In the genomic region with DNA sequence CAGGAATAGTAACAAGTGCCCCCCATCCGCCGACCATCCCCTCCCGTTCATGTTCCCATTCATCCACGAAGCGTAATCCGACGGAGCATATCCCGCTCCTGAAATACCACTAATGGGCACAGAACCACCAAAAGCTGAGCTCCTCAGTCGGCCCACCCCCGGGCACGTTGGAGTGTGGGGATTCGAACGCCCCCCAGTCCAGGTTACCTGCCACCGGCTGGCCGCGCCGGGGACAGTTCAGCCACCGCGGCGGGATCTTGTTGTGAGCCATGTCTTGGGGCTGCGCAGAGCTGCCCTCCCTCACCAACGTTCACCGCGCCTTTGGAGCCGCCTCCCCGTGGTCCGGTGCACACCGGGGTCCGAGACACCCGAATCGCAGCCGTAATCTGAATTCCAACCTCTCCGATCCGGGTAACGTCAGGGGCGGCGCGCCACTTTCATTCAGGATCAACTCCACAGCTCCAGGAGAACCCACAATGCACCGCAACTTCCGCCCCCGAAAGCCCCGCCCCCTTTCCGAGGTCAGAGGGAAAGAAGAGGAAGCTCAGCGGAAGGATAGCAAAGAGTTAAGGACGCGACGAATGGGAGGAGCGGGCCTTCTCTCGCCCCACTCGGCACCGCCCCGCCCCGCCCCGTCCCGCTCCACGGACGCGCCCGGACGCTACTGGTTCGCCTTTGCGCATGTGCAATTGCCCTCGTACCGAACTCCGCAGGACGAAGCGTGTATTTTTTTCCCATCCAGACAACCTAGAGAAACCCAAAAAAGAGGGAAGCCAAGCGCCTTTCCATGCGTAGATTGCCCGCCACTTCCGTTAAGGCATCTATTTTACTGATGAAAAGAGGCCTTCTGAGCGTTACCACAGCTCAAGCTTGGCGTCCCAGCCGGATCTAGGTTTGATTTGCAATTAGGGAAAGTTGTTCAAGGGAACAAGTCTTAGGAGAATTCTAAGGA, we compare ENCODE assay signal across 7 cellular contexts. TPM values are rescaled to one million over a fixed set of nuclear protein-coding genes. Genes with fewer than 3 reads are reported as not detected.
DNase-seq lines count a peak whose midpoint lies in the region; ATAC-seq, FAIRE-seq and TF ChIP-seq lines count a peak whose summit lies in the region.

A gene (minus strand): TSS at position 480 of the 952 bp plus-strand sequence. CDS start 209 bp downstream, at position 271.

- H3K4me3 ChIP-seq in hepatocyte = peak within 1 kb of the TSS; percentile 74

- peak within 1 kb of the TSS; percentile 79 for H3K27ac ChIP-seq in hepatocyte

- H4K20me1 ChIP-seq in hepatocyte (ENCODE audit: insufficient read depth, poor library complexity, severe bottlenecking) = no peaks in the 10 kb centered on the region

- FAIRE-seq in GM18507 (lab: Jason Lieb, UNC) = peak; percentile 96

- H2AFZ ChIP-seq in hepatocyte = peak within 1 kb of the TSS; percentile 79

- H3K4me2 ChIP-seq in hepatocyte = peak within 1 kb of the TSS; percentile 87

- H3K27me3 ChIP-seq in hepatocyte = no peaks in the 10 kb centered on the region

- H3K36me3 ChIP-seq in hepatocyte (replicated peaks; ENCODE audit: insufficient read depth, low read depth) = peaks cover 4% of the 10 kb centered on the region

- no peak for TF ChIP-seq CTCF in hepatocyte (IDR thresholded peaks at IDR 0.05; ENCODE audit: poor library complexity)

- peaks cover 7% of the 10 kb centered on the region for H3K4me1 ChIP-seq in hepatocyte (ENCODE audit: insufficient read depth)

- peaks cover 44% of the 10 kb centered on the region for H3K79me2 ChIP-seq in hepatocyte

- DNase-seq in GM18507 (ENCODE audit: extremely low spot score, insufficient read length, low read depth) (peak; percentile 95), NCI-H2029 treated with DMSO at 0.1 percent for 48 hours (lab: John Stamatoyannopoulos, UW) (peak; percentile 95), T-helper 9 cell (peak; percentile 97), astrocyte of the hippocampus (ENCODE audit: low read depth, low spot score) (peak; percentile 99), hepatocyte (ENCODE audit: low spot score) (peak; percentile 99), renal cortical epithelial cell (ENCODE audit: low read depth) (peak; percentile 93)

- ATAC-seq in HG02981 (IDR thresholded peaks at IDR 0.05; ENCODE audit: unreplicated experiment) = peak; percentile 99

- no peaks in the 10 kb centered on the region for H3K9me3 ChIP-seq in hepatocyte (ENCODE audit: low read depth)

- H3K9me2 ChIP-seq in hepatocyte (replicated peaks; ENCODE audit: insufficient read depth) = no peaks in the 10 kb centered on the region

- 2% methylated on average over 60 of the region's 74 CpGs for WGBS in hepatocyte (ENCODE audit: low lambda C conversion rate, missing lambda C conversion rate)

RNA-seq across cellular contexts. Expression of the gene that starts here (rescaled TPM):
- total RNA-seq in hepatocyte (15.6 and 16.1 TPM in 2 replicates), renal cortical epithelial cell (25.2 and 27.1 TPM in 2 replicates)
- polyA plus RNA-seq in hepatocyte = 7.4 and 8.9 TPM in 2 replicates

Comparison
In these comparisons a context has a peak if more than half of its experiments do, and no peak if none do; other contexts are left out.
1. Peak in every context shown above with its lines: DNase-seq, ATAC-seq, H3K4me3 ChIP-seq and H3K27ac ChIP-seq.